ENCODE assay signal across 9 cellular contexts in genomic region chr6:37314803-37315515, GRCh38. TPM values are rescaled to one million over a fixed set of nuclear protein-coding genes. Genes with fewer than 3 reads are reported as not detected.
A peak's percentile ranks its signal among the peaks of the same experiment; 100 is the strongest.
DNase-seq lines count a peak whose midpoint lies in the region; ATAC-seq lines count a peak whose summit lies in the region.
"Had no signal": no experiment of that assay in that cellular context is flagged by ENCODE, and none has a peak within 500 bp of the region (broad histone marks: within the 10 kb centered on the region; RNA-seq: fewer than 3 reads in every experiment).

No MANE protein-coding gene starts in this region.

- ATAC-seq in T-helper 17 cell, result peak; percentile 61
- peak; percentile 72 for ATAC-seq in naive thymus-derived CD4-positive, alpha-beta T cell

- H2AFZ ChIP-seq in Karpas-422 (ENCODE audit: low read length), result no peak overlapping the region

- no peak overlapping the region for H3K4me3 Mint-ChIP-seq in T-helper 17 cell
- H3K4me3 Mint-ChIP-seq in naive thymus-derived CD4-positive, alpha-beta T cell, result no peak overlapping the region
- H3K4me3 Mint-ChIP-seq: naive thymus-derived CD8-positive, alpha-beta T cell had no signal

- intact Hi-C loops in naive thymus-derived CD4-positive, alpha-beta T cell (cut with micrococcal nuclease), result loop anchor here (1.0 to 2.0 kb wide), 3 partner anchors 92 to 297 kb away; no protein-coding TSS in a partner anchor

- peaks cover 7% of the 10 kb centered on the region for H3K4me1 Mint-ChIP-seq in T-helper 17 cell
- peaks cover 0 to 26% (median 0%) of the 10 kb centered on the region in 7 donors for H3K4me1 Mint-ChIP-seq in naive thymus-derived CD4-positive, alpha-beta T cell

- POLR2A ChIA-PET in naive thymus-derived CD4-positive, alpha-beta T cell (lab: Charles Lee), result no interaction called here

- no peak overlapping the region for H3K27ac ChIP-seq in Karpas-422 (ENCODE audit: low read length)
- no peak overlapping the region for H3K27ac ChIP-seq in naive thymus-derived CD4-positive, alpha-beta T cell (ENCODE audit: low read depth, low read length)
- H3K27ac ChIP-seq in effector memory CD4-positive, alpha-beta T cell (ENCODE audit: insufficient read depth, low read length, poor library complexity, severe bottlenecking), result no peak overlapping the region

- no peak overlapping the region for H3K27ac Mint-ChIP-seq in T-helper 17 cell
- peak overlapping the region in 4 of 9 donors; percentile 0 to 68 (median 14) for H3K27ac Mint-ChIP-seq in naive thymus-derived CD4-positive, alpha-beta T cell

- CTCF ChIA-PET in naive thymus-derived CD4-positive, alpha-beta T cell (lab: Charles Lee), result interaction anchor here (1.0 to 2.2 kb wide), 5 partner anchors 11 to 297 kb away, joined by 3 to 13 read pairs (median 5); no protein-coding TSS in a partner anchor

- no peaks in the 10 kb centered on the region for H3K9me2 ChIP-seq in Karpas-422 (replicated peaks; ENCODE audit: insufficient read depth, low read length)

- peaks cover 6% of the 10 kb centered on the region for H3K36me3 Mint-ChIP-seq in T-helper 17 cell (ENCODE audit: low read depth)
- peaks cover 5 to 14% (median 10%) of the 10 kb centered on the region in 5 donors for H3K36me3 Mint-ChIP-seq in naive thymus-derived CD4-positive, alpha-beta T cell

- H3K9me3 ChIP-seq in Karpas-422 (ENCODE audit: low read length) (no peaks in the 10 kb centered on the region), T-helper 17 cell (ENCODE audit: control insufficient read depth, low read length, poor library complexity, severe bottlenecking) (no peaks in the 10 kb centered on the region)
- no peaks in the 10 kb centered on the region for H3K9me3 ChIP-seq in naive thymus-derived CD4-positive, alpha-beta T cell (ENCODE audit: control insufficient read depth in 2 of 3, low read length in 3 of 3)
- H3K9me3 ChIP-seq in effector memory CD4-positive, alpha-beta T cell (ENCODE audit: control insufficient read depth, low read length), result no peaks in the 10 kb centered on the region

- H3K9me3 Mint-ChIP-seq in naive thymus-derived CD4-positive, alpha-beta T cell, result peaks cover 0 to 1% (median 0%) of the 10 kb centered on the region in 11 donors
- H3K9me3 Mint-ChIP-seq: naive thymus-derived CD8-positive, alpha-beta T cell had no signal

- H3K4me1 ChIP-seq in Karpas-422 (ENCODE audit: low read length), result no peaks in the 10 kb centered on the region
- no peaks in the 10 kb centered on the region for H3K4me1 ChIP-seq in naive thymus-derived CD4-positive, alpha-beta T cell (ENCODE audit: control insufficient read depth in 2 of 2, insufficient read depth in 2 of 2, low read length in 2 of 2)
- H3K4me1 ChIP-seq in effector memory CD4-positive, alpha-beta T cell (ENCODE audit: control insufficient read depth, insufficient read depth, low read length, poor library complexity, severe bottlenecking), result no peaks in the 10 kb centered on the region

- H3K27me3 Mint-ChIP-seq in T-helper 17 cell, result no peaks in the 10 kb centered on the region
- H3K27me3 Mint-ChIP-seq in naive thymus-derived CD4-positive, alpha-beta T cell, result no peaks in the 10 kb centered on the region
- H3K27me3 Mint-ChIP-seq: naive thymus-derived CD8-positive, alpha-beta T cell had no signal

- no peak overlapping the region for H3K4me3 ChIP-seq in Karpas-422 (ENCODE audit: low read length)
- H3K4me3 ChIP-seq in naive thymus-derived CD4-positive, alpha-beta T cell (ENCODE audit: low read length), result no peak overlapping the region
- H3K4me3 ChIP-seq in effector memory CD4-positive, alpha-beta T cell (ENCODE audit: insufficient read depth, low read depth, low read length, poor library complexity, severe bottlenecking), result no peak overlapping the region

- H4K20me1 ChIP-seq in Karpas-422 (ENCODE audit: insufficient read depth, low read depth, low read length), result no peaks in the 10 kb centered on the region

- H3K9ac ChIP-seq in Karpas-422 (ENCODE audit: low read length), result no peak overlapping the region

- 0 out of 2 replicates have a peak, but pooled peaks cover 3% of the 10 kb centered on the region for H3K36me3 ChIP-seq in Karpas-422 (ENCODE audit: insufficient read depth, low read length)
- H3K36me3 ChIP-seq in naive thymus-derived CD4-positive, alpha-beta T cell (ENCODE audit: control insufficient read depth in 2 of 3, insufficient read depth in 3 of 3, low read length in 3 of 3), result peaks cover 11 to 70% (median 18%) of the 10 kb centered on the region in 3 experiments
- peaks cover 42% of the 10 kb centered on the region for H3K36me3 ChIP-seq in effector memory CD4-positive, alpha-beta T cell (ENCODE audit: control insufficient read depth, insufficient read depth, low read length)

- H3K79me2 ChIP-seq in Karpas-422 (ENCODE audit: low read length), result no peaks in the 10 kb centered on the region

- no peak overlapping the region for H3K4me2 ChIP-seq in Karpas-422 (ENCODE audit: low read depth, low read length, poor library complexity, severe bottlenecking)

- no peaks in the 10 kb centered on the region for H3K27me3 ChIP-seq in Karpas-422 (ENCODE audit: low read length)
- H3K27me3 ChIP-seq in naive thymus-derived CD4-positive, alpha-beta T cell (ENCODE audit: control insufficient read depth in 2 of 2, insufficient read depth in 2 of 2, low read length in 2 of 2), result no peaks in the 10 kb centered on the region
- H3K27me3 ChIP-seq in effector memory CD4-positive, alpha-beta T cell (replicated peaks; ENCODE audit: control insufficient read depth, insufficient read depth, low read length, poor library complexity, severe bottlenecking), result no peaks in the 10 kb centered on the region

- DNase-seq in Daoy (ENCODE audit: low read depth) (peak; percentile 50), Karpas-422 (peak; percentile 76), T-helper 17 cell (no peak), dermis microvascular lymphatic vessel endothelial cell (ENCODE audit: low read depth in 2 of 2) (peak; percentile 85 to 87), epidermal melanocyte (ENCODE audit: insufficient read length, low spot score) (no peak), NCI-H1436 treated with DMSO at 0.1 percent for 48 hours (lab: John Stamatoyannopoulos, UW) (no peak)
- peak in 6 of 9 donors; percentile 2 to 40 (median 20) for DNase-seq in naive thymus-derived CD4-positive, alpha-beta T cell
- no peak for DNase-seq in effector memory CD4-positive, alpha-beta T cell

RNA-seq across cellular contexts. Expression of gene RNF8, which starts 38.8 kb away (rescaled TPM):
- 40.3 and 73.5 TPM in 2 replicates for total RNA-seq in Daoy (2014; rRNA removed; shearing (Covaris generic))
- 22.5 and 32.7 TPM in 2 replicates for total RNA-seq in Karpas-422 (2014; rRNA removed; shearing (Covaris generic); ENCODE audit: low replicate concordance)
- 10 to 100 TPM in 1 of 2 donors, 1 to 10 TPM in 1; 8.5 to 12.0 TPM for total RNA-seq in T-helper 17 cell
- 22.5 and 22.6 TPM in 2 replicates for total RNA-seq in dermis microvascular lymphatic vessel endothelial cell
- 10 to 100 TPM in 3 of 5 experiments, 1 to 10 TPM in 2; 7.1 to 26.0 (median 15.8) TPM for total RNA-seq in naive thymus-derived CD4-positive, alpha-beta T cell
- 10 to 100 TPM; 12.6 to 16.8 TPM for polyA plus RNA-seq in naive thymus-derived CD4-positive, alpha-beta T cell

RNA-seq across cellular contexts. Expression of gene TMEM217, which starts 57.0 kb away (rescaled TPM):
- 0.12 and 0.40 TPM in 2 replicates for total RNA-seq in Daoy (2014; rRNA removed; shearing (Covaris generic))
- total RNA-seq in Karpas-422 (2014; rRNA removed; shearing (Covaris generic); ENCODE audit: low replicate concordance), result 0.22 TPM in 1 of 2 replicates, not detected in the other
- total RNA-seq in T-helper 17 cell (1 to 10 TPM in 1 of 2 donors, under 1 TPM in 1; 0.37 to 2.0 TPM), dermis microvascular lymphatic vessel endothelial cell (8.6 and 11.3 TPM in 2 replicates)
- 1 to 10 TPM in 2 of 5 experiments, under 1 TPM in 1, not detected in 2; 0.78 to 2.8 (median 1.6) TPM for total RNA-seq in naive thymus-derived CD4-positive, alpha-beta T cell
- under 1 TPM; 0.28 to 0.34 TPM for polyA plus RNA-seq in naive thymus-derived CD4-positive, alpha-beta T cell

RNA-seq across cellular contexts. Expression of gene TBC1D22B, which starts 57.4 kb away (rescaled TPM):
- 6.1 and 7.7 TPM in 2 replicates for total RNA-seq in Daoy (2014; rRNA removed; shearing (Covaris generic))
- total RNA-seq in Karpas-422 (2014; rRNA removed; shearing (Covaris generic); ENCODE audit: low replicate concordance), result 9.2 and 9.6 TPM in 2 replicates
- total RNA-seq in T-helper 17 cell (10 to 100 TPM; 11.2 to 11.9 TPM), dermis microvascular lymphatic vessel endothelial cell (7.6 and 10.5 TPM in 2 replicates)
- total RNA-seq in naive thymus-derived CD4-positive, alpha-beta T cell, result 10 to 100 TPM in 2 of 5 experiments, 1 to 10 TPM in 3; 8.3 to 23.5 (median 9.5) TPM
- polyA plus RNA-seq in naive thymus-derived CD4-positive, alpha-beta T cell, result 10 to 100 TPM in 1 of 2 donors, 1 to 10 TPM in 1; 7.7 to 10.7 TPM

Comparison
In these comparisons a context has a peak if more than half of its experiments do, and no peak if none do; other contexts are left out.
1. DNase-seq: peak in Daoy (single experiment), Karpas-422 (single experiment), dermis microvascular lymphatic vessel endothelial cell (2 of 2) and naive thymus-derived CD4-positive, alpha-beta T cell (6 of 9); none in T-helper 17 cell (0 of 3), epidermal melanocyte (single experiment), NCI-H1436 treated with DMSO at 0.1 percent for 48 hours (single experiment) and effector memory CD4-positive, alpha-beta T cell (0 of 3).